In genomic region chr10:34817586-34817985, GRCh38 we compare ENCODE assay signal across 26 cellular contexts.
"Had no signal": no experiment of that assay in that cellular context is flagged by ENCODE, and none has a peak within 500 bp of the region (broad histone marks: within the 10 kb centered on the region; RNA-seq: fewer than 3 reads in every experiment).

No MANE protein-coding gene starts in this region.

- H3K9me3 Mint-ChIP-seq: dendritic cell treated with granulocyte-macrophage colony-stimulating factor and Interleukin-4, amounts not matched to agents 40 ng/mL and 50 ng/mL, for 4 days; effector memory CD8-positive, alpha-beta T cell; endodermal cell; mesothelial cell of epicardium had no signal

- H3K27me3 ChIP-seq: colonic mucosa, gastrocnemius medialis had no signal

- H3K4me3 ChIP-seq: colonic mucosa, esophagus squamous epithelium, gastrocnemius medialis, heart right ventricle, left lung, lower lobe of right lung, mucosa of descending colon had no signal

- H3K36me3 Mint-ChIP-seq: mesothelial cell of epicardium had no signal

- H3K9me3 ChIP-seq: colonic mucosa, esophagus squamous epithelium, gastrocnemius medialis, heart right ventricle, left lung, lower lobe of right lung, mucosa of descending colon had no signal

- DNase-seq: colonic mucosa; cortex of kidney; effector CD8-positive, alpha-beta T cell; effector memory CD8-positive, alpha-beta T cell; endodermal cell; erythroblast; esophagus squamous epithelium; foreskin fibroblast; foreskin melanocyte; gastrocnemius medialis; glutamatergic neuron; head of caudate nucleus; heart right ventricle; hippocampal formation; left cardiac atrium; left lung; left ventricle myocardium superior; lower lobe of right lung; mesenchymal stem cell; mucosa of descending colon had no signal

- H3K4me3 Mint-ChIP-seq: dendritic cell treated with granulocyte-macrophage colony-stimulating factor and Interleukin-4, amounts not matched to agents 40 ng/mL and 50 ng/mL, for 4 days; effector memory CD8-positive, alpha-beta T cell; endodermal cell; mesothelial cell of epicardium had no signal

- H3K36me3 ChIP-seq: colonic mucosa, esophagus squamous epithelium, gastrocnemius medialis, heart right ventricle, left lung, lower lobe of right lung had no signal

- H3K27ac ChIP-seq: colonic mucosa, epithelial cell of prostate, esophagus squamous epithelium, heart right ventricle, left lung, lower lobe of right lung had no signal

- ATAC-seq: effector memory CD8-positive, alpha-beta T cell; esophagus mucosa; gastrocnemius medialis; heart right ventricle; left cardiac atrium; left lung; left ventricle myocardium superior; lower lobe of right lung; mucosa of descending colon had no signal

- FAIRE-seq: islet of Langerhans, keratinocyte had no signal

- H3K27ac Mint-ChIP-seq: dendritic cell treated with granulocyte-macrophage colony-stimulating factor and Interleukin-4, amounts not matched to agents 40 ng/mL and 50 ng/mL, for 4 days; effector memory CD8-positive, alpha-beta T cell; endodermal cell; mesothelial cell of epicardium had no signal
